Comparison of ENCODE assay signal across 20 cellular contexts in the genomic region with DNA sequence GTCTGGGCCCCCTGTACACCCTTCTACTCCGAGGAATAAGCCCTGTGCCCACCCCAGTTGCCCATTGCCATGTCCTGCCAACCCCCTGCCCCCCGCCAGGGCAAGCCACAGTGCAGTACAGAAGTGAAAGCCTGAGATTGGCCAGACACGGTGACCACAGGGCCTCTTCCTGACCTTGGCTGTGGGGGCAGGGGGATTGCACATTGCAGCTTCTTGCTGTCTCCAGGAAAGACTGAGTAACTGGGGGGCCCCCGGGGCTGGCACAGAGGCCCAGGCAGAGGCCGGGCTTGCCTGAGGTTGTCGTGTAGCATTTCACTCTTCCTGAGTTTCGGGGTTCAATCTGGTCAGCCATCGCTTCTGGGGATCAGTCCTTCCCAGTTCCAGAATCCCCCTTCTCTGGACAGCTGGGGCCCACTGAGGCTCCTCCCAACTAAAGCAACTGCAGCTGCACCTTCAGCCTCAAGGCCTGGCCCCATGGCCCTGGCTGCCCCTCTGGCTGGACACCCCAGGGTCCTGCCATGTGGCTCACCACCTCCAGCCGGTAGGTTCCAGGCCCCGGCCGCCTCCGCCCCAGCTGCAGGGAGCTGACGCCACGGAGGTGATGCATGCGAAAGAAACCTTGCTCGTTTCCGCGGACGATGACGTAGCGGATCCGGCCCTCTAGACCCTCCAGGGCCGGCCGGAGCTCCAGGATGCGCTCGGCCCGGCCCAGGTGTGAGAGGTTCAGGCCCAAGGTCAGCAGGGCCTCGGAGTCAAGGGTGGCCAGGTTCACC. TPM values are rescaled to one million over a fixed set of nuclear protein-coding genes. Genes with fewer than 3 reads are reported as not detected.
DNase-seq lines count a peak whose midpoint lies in the region; ATAC-seq, FAIRE-seq and TF ChIP-seq lines count a peak whose summit lies in the region.
"Had no signal": no experiment of that assay in that cellular context is flagged by ENCODE, and none has a peak within 500 bp of the region (broad histone marks: within the 10 kb centered on the region; RNA-seq: fewer than 3 reads in every experiment).

No MANE protein-coding gene starts in this region.

- H3K9me3 Mint-ChIP-seq in activated CD4-positive, alpha-beta memory T cell treated with anti-CD3 and anti-CD28 coated beads for 36 hours: peaks cover 19% of the 10 kb centered on the region
- H3K9me3 Mint-ChIP-seq in activated CD4-positive, alpha-beta memory T cell treated with anti-CD3 and anti-CD28 coated beads, Interleukin-2, amount 10 ng/mL, durations not matched to agents 7 days and 5 days: peaks cover 17% of the 10 kb centered on the region
- H3K9me3 Mint-ChIP-seq in GM23338: peaks cover 18% of the 10 kb centered on the region
- H3K9me3 Mint-ChIP-seq in astrocyte (ENCODE audit: unreplicated experiment): peaks cover 2% of the 10 kb centered on the region

- peaks cover 5% of the 10 kb centered on the region for H3K36me3 Mint-ChIP-seq in activated CD4-positive, alpha-beta memory T cell treated with anti-CD3 and anti-CD28 coated beads for 36 hours
- H3K36me3 Mint-ChIP-seq in activated CD4-positive, alpha-beta memory T cell treated with anti-CD3 and anti-CD28 coated beads, Interleukin-2, amount 10 ng/mL, durations not matched to agents 7 days and 5 days (ENCODE audit: low read depth): no peaks in the 10 kb centered on the region
- H3K36me3 Mint-ChIP-seq in GM23338 (ENCODE audit: low read depth) (peaks cover 21% of the 10 kb centered on the region), astrocyte (ENCODE audit: low read depth, unreplicated experiment) (no peaks in the 10 kb centered on the region)
- H3K36me3 Mint-ChIP-seq: CD4-positive, CD25-positive, alpha-beta regulatory T cell had no signal

- peak; percentile 24 for DNase-seq in activated CD4-positive, alpha-beta memory T cell treated with anti-CD3 and anti-CD28 coated beads for 36 hours
- DNase-seq in activated CD4-positive, alpha-beta memory T cell treated with anti-CD3 and anti-CD28 coated beads, Interleukin-2, amount 10 ng/mL, durations not matched to agents 7 days and 5 days: no peak
- DNase-seq in GM23338 (ENCODE audit: low spot score) (no peak), astrocyte (ENCODE audit: low read depth) (no peak), small intestine (peak; percentile 32), GM10266 (ENCODE audit: extremely low spot score) (no peak)
- no peak for DNase-seq in activated CD4-positive, CD25-positive, alpha-beta regulatory T cell (lab: John Stamatoyannopoulos, UW)
- no peak for DNase-seq in stimulated activated CD8-positive, alpha-beta memory T cell treated with anti-CD3 and anti-CD28 coated beads, Interleukin-4, amount 100 ng/mL, for 48 hours
- DNase-seq: CD4-positive, CD25-positive, alpha-beta regulatory T cell; DMS79; KG1; NCI-H1092 treated with DMSO at 0.1 percent for 48 hours; NCI-H1694 treated with DMSO at 0.1 percent for 48 hours; NCI-H82; SIG-M5 had no signal

- H3F3A ChIP-seq in GM23338 (replicated peaks; ENCODE audit: low read depth): 0 out of 2 replicates have a peak, but pooled peaks cover 12% of the 10 kb centered on the region

- no peak overlapping the region for H3K9ac ChIP-seq in astrocyte (ENCODE audit: low read length)

- FAIRE-seq in astrocyte (lab: Jason Lieb, UNC) (no peak), small intestine (lab: Jason Lieb, UNC) (no peak)
- FAIRE-seq: A204.1, G401.6, H54 had no signal

- H3K36me3 ChIP-seq in GM23338 (ENCODE audit: insufficient read depth) (peaks cover 4% of the 10 kb centered on the region; the same call in 1 of the 2 replicates), astrocyte (ENCODE audit: insufficient read depth, low read length) (no peaks in the 10 kb centered on the region), small intestine (ENCODE audit: control insufficient read depth in 2 of 2, insufficient read depth in 2 of 2, low read length in 2 of 2) (peaks cover 0 to 2% of the 10 kb centered on the region in 2 donors)

- no peaks in the 10 kb centered on the region for H3K4me1 Mint-ChIP-seq in activated CD4-positive, alpha-beta memory T cell treated with anti-CD3 and anti-CD28 coated beads for 36 hours (ENCODE audit: low read depth)
- no peaks in the 10 kb centered on the region for H3K4me1 Mint-ChIP-seq in activated CD4-positive, alpha-beta memory T cell treated with anti-CD3 and anti-CD28 coated beads, Interleukin-2, amount 10 ng/mL, durations not matched to agents 7 days and 5 days
- H3K4me1 Mint-ChIP-seq in GM23338 (no peaks in the 10 kb centered on the region), astrocyte (ENCODE audit: low read depth, unreplicated experiment) (no peaks in the 10 kb centered on the region)

- H3K4me1 ChIP-seq in GM23338 (ENCODE audit: insufficient read depth) (no peaks in the 10 kb centered on the region), astrocyte (ENCODE audit: insufficient read depth, low read length) (no peaks in the 10 kb centered on the region), small intestine (ENCODE audit: control insufficient read depth in 2 of 2, insufficient read depth in 1 of 2, low read depth in 1 of 2, low read length in 1 of 2) (peaks cover 0 to 3% of the 10 kb centered on the region in 2 donors)

- H3K4me3 ChIP-seq in GM23338 (no peak overlapping the region), astrocyte (ENCODE audit: insufficient read depth, low read depth, low read length) (no peak overlapping the region), small intestine (ENCODE audit: low read depth in 1 of 2, low read length in 2 of 2) (no peak overlapping the region)

- WGBS in small intestine, 3 donors: 57 to 77% (median 68%) methylated on average over 28 of the region's 28 CpGs

- H3K9me3 ChIP-seq in astrocyte (ENCODE audit: insufficient read depth, low read depth, low read length): peaks cover 3% of the 10 kb centered on the region
- H3K9me3 ChIP-seq in small intestine (ENCODE audit: control insufficient read depth, low read depth): no peaks in the 10 kb centered on the region

- POLR2A ChIA-PET in activated CD4-positive, alpha-beta memory T cell treated with anti-CD3 and anti-CD28 coated beads for 36 hours (lab: Charles Lee): no interaction called here
- POLR2A ChIA-PET in activated CD4-positive, alpha-beta memory T cell treated with anti-CD3 and anti-CD28 coated beads, Interleukin-2, amount 10 ng/mL, durations not matched to agents 7 days and 5 days (lab: Charles Lee): no interaction called here

- H2AFZ ChIP-seq in GM23338 (no peak overlapping the region), astrocyte (ENCODE audit: low read depth, low read length) (no peak overlapping the region)

- TF ChIP-seq CTCF in GM23338 (conservative IDR thresholded peaks at IDR 0.05; ENCODE audit: low read depth in 2 of 2) (no peak), astrocyte (IDR thresholded peaks at IDR 0.05; ENCODE audit: insufficient read depth, low read depth, low read length) (no peak), GM10266 (IDR thresholded peaks at IDR 0.05; ENCODE audit: control insufficient read depth, insufficient read depth, low read depth, missing control alignments) (no peak)

- H3K79me2 ChIP-seq in GM23338 (replicated peaks; ENCODE audit: insufficient read depth) (no peaks in the 10 kb centered on the region), astrocyte (ENCODE audit: insufficient read depth, low read length) (no peaks in the 10 kb centered on the region)

- H3K27me3 ChIP-seq in GM23338 (ENCODE audit: insufficient read depth) (no peaks in the 10 kb centered on the region), astrocyte (ENCODE audit: insufficient read depth, low read length) (no peaks in the 10 kb centered on the region), small intestine (ENCODE audit: control insufficient read depth in 2 of 2, insufficient read depth in 2 of 2, low read length in 2 of 2) (no peaks in the 10 kb centered on the region)

- no peaks in the 10 kb centered on the region for H3K27me3 Mint-ChIP-seq in activated CD4-positive, alpha-beta memory T cell treated with anti-CD3 and anti-CD28 coated beads for 36 hours
- H3K27me3 Mint-ChIP-seq in activated CD4-positive, alpha-beta memory T cell treated with anti-CD3 and anti-CD28 coated beads, Interleukin-2, amount 10 ng/mL, durations not matched to agents 7 days and 5 days: no peaks in the 10 kb centered on the region
- H3K27me3 Mint-ChIP-seq in GM23338 (ENCODE audit: insufficient read depth, low read depth, poor library complexity) (peaks cover 2% of the 10 kb centered on the region), astrocyte (ENCODE audit: low read depth, unreplicated experiment) (peaks cover 5% of the 10 kb centered on the region)
- H3K27me3 Mint-ChIP-seq: CD4-positive, CD25-positive, alpha-beta regulatory T cell had no signal

- H3K27ac Mint-ChIP-seq in activated CD4-positive, alpha-beta memory T cell treated with anti-CD3 and anti-CD28 coated beads for 36 hours: no peak overlapping the region
- H3K27ac Mint-ChIP-seq in activated CD4-positive, alpha-beta memory T cell treated with anti-CD3 and anti-CD28 coated beads, Interleukin-2, amount 10 ng/mL, durations not matched to agents 7 days and 5 days: no peak overlapping the region
- H3K27ac Mint-ChIP-seq in GM23338 (peak overlapping the region; percentile 56; the same call in 1 of the 2 replicates), astrocyte (ENCODE audit: unreplicated experiment) (peak overlapping the region; percentile 18)
- H3K27ac Mint-ChIP-seq: CD4-positive, CD25-positive, alpha-beta regulatory T cell had no signal

- no peak overlapping the region for H3K27ac ChIP-seq in GM23338 (ENCODE audit: low read depth)
- no peak overlapping the region for H3K27ac ChIP-seq in astrocyte (ENCODE audit: low read depth, low read length)
- H3K27ac ChIP-seq in small intestine (ENCODE audit: low read depth in 1 of 2, low read length in 1 of 2): no peak overlapping the region

- ATAC-seq in GM23338: no peak

- intact Hi-C loops in activated CD4-positive, alpha-beta memory T cell treated with anti-CD3 and anti-CD28 coated beads for 36 hours (cut with micrococcal nuclease): no loop called here

- no peaks in the 10 kb centered on the region for H3K9me2 ChIP-seq in GM23338 (ENCODE audit: insufficient read depth)

- CTCF ChIA-PET in activated CD4-positive, alpha-beta memory T cell treated with anti-CD3 and anti-CD28 coated beads for 36 hours (lab: Charles Lee): no interaction called here
- CTCF ChIA-PET in activated CD4-positive, alpha-beta memory T cell treated with anti-CD3 and anti-CD28 coated beads, Interleukin-2, amount 10 ng/mL, durations not matched to agents 7 days and 5 days (lab: Charles Lee): no interaction called here

- H4K20me1 ChIP-seq in GM23338 (replicated peaks; ENCODE audit: insufficient read depth) (no peaks in the 10 kb centered on the region), astrocyte (ENCODE audit: insufficient read depth, low read length) (no peaks in the 10 kb centered on the region)

- no peak overlapping the region for H3K4me3 Mint-ChIP-seq in activated CD4-positive, alpha-beta memory T cell treated with anti-CD3 and anti-CD28 coated beads for 36 hours
- H3K4me3 Mint-ChIP-seq in activated CD4-positive, alpha-beta memory T cell treated with anti-CD3 and anti-CD28 coated beads, Interleukin-2, amount 10 ng/mL, durations not matched to agents 7 days and 5 days: no peak overlapping the region
- H3K4me3 Mint-ChIP-seq in GM23338: no peak overlapping the region
- H3K4me3 Mint-ChIP-seq in astrocyte (ENCODE audit: unreplicated experiment): no peak overlapping the region
- H3K4me3 Mint-ChIP-seq: CD4-positive, CD25-positive, alpha-beta regulatory T cell had no signal

- H3K4me2 ChIP-seq in GM23338: no peak overlapping the region
- no peak overlapping the region for H3K4me2 ChIP-seq in astrocyte (ENCODE audit: low read length)

RNA-seq across cellular contexts. Expression of gene CCL25, which starts 13.1 kb away (rescaled TPM):
- total RNA-seq in activated CD4-positive, alpha-beta memory T cell treated with anti-CD3 and anti-CD28 coated beads for 36 hours: not detected
- not detected for total RNA-seq in activated CD4-positive, alpha-beta memory T cell treated with anti-CD3 and anti-CD28 coated beads, Interleukin-2, amount 10 ng/mL, durations not matched to agents 7 days and 5 days
- 0.52 TPM in 1 of 2 replicates, not detected in the other for total RNA-seq in GM23338 (2014; rRNA removed; shearing (Covaris generic))
- polyA plus RNA-seq in GM23338 (2016; fragmentation: Nextera tagmentation; extraction: Ambion mirVana) (0.73 and 0.97 TPM in 2 replicates), small intestine (100 to 1,000 TPM; 156 to 585 (median 243) TPM)
- not detected in 2 replicates for total RNA-seq in astrocyte
- total RNA-seq: CD4-positive, CD25-positive, alpha-beta regulatory T cell; MCF 10A; NCI-H460 had no signal

Comparison
In these comparisons a context has a peak if more than half of its experiments do, and no peak if none do; other contexts are left out.
1. DNase-seq: peak in activated CD4-positive, alpha-beta memory T cell treated with anti-CD3 and anti-CD28 coated beads for 36 hours (single experiment) and small intestine (single experiment); none in activated CD4-positive, alpha-beta memory T cell treated with anti-CD3 and anti-CD28 coated beads, Interleukin-2, amount 10 ng/mL, durations not matched to agents 7 days and 5 days (single experiment), GM23338 (single experiment), astrocyte (single experiment), GM10266 (single experiment), activated CD4-positive, CD25-positive, alpha-beta regulatory T cell (0 of 4) and stimulated activated CD8-positive, alpha-beta memory T cell treated with anti-CD3 and anti-CD28 coated beads, Interleukin-4, amount 100 ng/mL, for 48 hours (single experiment).
2. H3K27ac Mint-ChIP-seq: peak in GM23338 (single experiment) and astrocyte (single experiment); none in activated CD4-positive, alpha-beta memory T cell treated with anti-CD3 and anti-CD28 coated beads for 36 hours (single experiment) and activated CD4-positive, alpha-beta memory T cell treated with anti-CD3 and anti-CD28 coated beads, Interleukin-2, amount 10 ng/mL, durations not matched to agents 7 days and 5 days (single experiment).